Comparison of ENCODE assay signal across 10 cellular contexts in the genomic region with DNA sequence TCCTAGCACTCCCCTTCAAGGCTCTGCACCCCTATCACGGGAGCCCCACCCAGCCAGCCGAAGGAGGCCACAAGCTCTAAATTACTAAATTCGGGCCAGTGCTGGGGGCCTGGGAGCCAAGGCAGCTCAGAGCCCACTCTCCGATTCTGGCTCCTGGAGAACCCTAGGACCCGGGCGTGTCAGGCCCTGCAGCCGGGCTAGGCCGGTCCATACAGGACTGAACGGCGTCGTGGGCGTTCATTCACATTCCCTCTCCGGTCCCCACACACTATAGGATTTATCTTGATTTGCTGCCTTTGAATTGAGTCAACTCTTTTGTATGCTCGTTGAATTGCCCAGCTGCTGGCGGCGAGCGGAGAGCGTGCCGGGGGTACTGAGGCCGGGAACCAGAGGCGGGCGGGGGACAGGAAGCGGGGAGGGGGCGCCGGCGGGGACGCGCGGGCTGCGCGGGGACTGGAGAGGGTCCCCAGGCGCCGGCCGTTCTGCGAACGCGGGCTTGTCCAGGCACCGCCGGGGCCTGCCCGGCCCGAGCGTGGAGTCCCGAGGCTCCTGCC. TPM values are rescaled to one million over a fixed set of nuclear protein-coding genes. Genes with fewer than 3 reads are reported as not detected.
DNase-seq lines count a peak whose midpoint lies in the region; FAIRE-seq and TF ChIP-seq lines count a peak whose summit lies in the region.
"Had no signal": no experiment of that assay in that cellular context is flagged by ENCODE, and none has a peak within 500 bp of the region (broad histone marks: within the 10 kb centered on the region; RNA-seq: fewer than 3 reads in every experiment).

No MANE protein-coding gene starts in this region.

- intact Hi-C loops in left ventricle myocardium inferior (cut with micrococcal nuclease): no loop called here
- intact Hi-C loops in activated CD4-positive, alpha-beta memory T cell treated with anti-CD3 and anti-CD28 coated beads for 36 hours (cut with micrococcal nuclease): loop anchor here (10.0 kb wide), 1 partner anchor 686 kb away; a partner anchor contains a TSS

- no peak overlapping the region for H3K27ac Mint-ChIP-seq in activated CD4-positive, alpha-beta memory T cell treated with anti-CD3 and anti-CD28 coated beads for 36 hours

- no peaks in the 10 kb centered on the region for H3K36me3 Mint-ChIP-seq in activated CD4-positive, alpha-beta memory T cell treated with anti-CD3 and anti-CD28 coated beads for 36 hours

- peaks cover 25% of the 10 kb centered on the region for H3K27me3 Mint-ChIP-seq in activated CD4-positive, alpha-beta memory T cell treated with anti-CD3 and anti-CD28 coated beads for 36 hours

- peak; percentile 13 for DNase-seq in NCI-H2107 treated with DMSO at 0.1 percent for 48 hours (lab: John Stamatoyannopoulos, UW; ENCODE audit: unreplicated experiment)
- DNase-seq in NCI-H2107 (lab: John Stamatoyannopoulos, UW): no peak
- peak; percentile 11 for DNase-seq in OCI-M1 (lab: John Stamatoyannopoulos, UW)
- no peak for DNase-seq in left ventricle myocardium inferior
- peak; percentile 69 for DNase-seq in retina
- DNase-seq in activated CD4-positive, alpha-beta memory T cell treated with anti-CD3 and anti-CD28 coated beads for 36 hours: no peak
- DNase-seq in GM12892 (ENCODE audit: insufficient read length): no peak
- no peak for DNase-seq in activated CD4-positive, alpha-beta T cell treated with anti-CD3 and anti-CD28 coated beads for 1 hour
- DNase-seq: foreskin melanocyte had no signal

- no peak overlapping the region for H3K4me3 Mint-ChIP-seq in activated CD4-positive, alpha-beta memory T cell treated with anti-CD3 and anti-CD28 coated beads for 36 hours

- peaks cover 71% of the 10 kb centered on the region for H3K4me1 ChIP-seq in left ventricle myocardium inferior

- no peaks in the 10 kb centered on the region for H3K9me3 Mint-ChIP-seq in activated CD4-positive, alpha-beta memory T cell treated with anti-CD3 and anti-CD28 coated beads for 36 hours

- no peak for TF ChIP-seq POLR2A in GM12892 (IDR thresholded peaks at IDR 0.05; ENCODE audit: low read depth, low read length)

- peaks cover 5% of the 10 kb centered on the region for H3K4me1 Mint-ChIP-seq in activated CD4-positive, alpha-beta memory T cell treated with anti-CD3 and anti-CD28 coated beads for 36 hours (ENCODE audit: low read depth)

- no peaks in the 10 kb centered on the region for H3K36me3 ChIP-seq in left ventricle myocardium inferior
- H3K36me3 ChIP-seq: uterus had no signal

- POLR2A ChIA-PET in activated CD4-positive, alpha-beta memory T cell treated with anti-CD3 and anti-CD28 coated beads for 36 hours (lab: Charles Lee): no interaction called here

- no peak for TF ChIP-seq CTCF in left ventricle myocardium inferior (IDR thresholded peaks at IDR 0.05; ENCODE audit: borderline replicate concordance)

- H3K27me3 ChIP-seq in left ventricle myocardium inferior (ENCODE audit: low read depth): peaks cover 92% of the 10 kb centered on the region

- H3K27ac ChIP-seq in left ventricle myocardium inferior (replicated peaks): peak overlapping the region; percentile 87

- no peaks in the 10 kb centered on the region for H3K9me3 ChIP-seq in left ventricle myocardium inferior (replicated peaks)
- H3K9me3 ChIP-seq: uterus had no signal

- H3K4me3 ChIP-seq in left ventricle myocardium inferior: peak overlapping the region; percentile 82

- CTCF ChIA-PET in activated CD4-positive, alpha-beta memory T cell treated with anti-CD3 and anti-CD28 coated beads for 36 hours (lab: Charles Lee): no interaction called here

- no peak for FAIRE-seq in GM12892 (lab: Jason Lieb, UNC)

RNA-seq across cellular contexts. Expression of a gene that starts 1.1 kb away (rescaled TPM):
- 10.5 TPM for total RNA-seq in left ventricle myocardium inferior
- total RNA-seq in activated CD4-positive, alpha-beta memory T cell treated with anti-CD3 and anti-CD28 coated beads for 36 hours: under 1 TPM; 0.10 to 0.12 TPM
- polyA plus RNA-seq in GM12892 (2012; ENCODE audit: missing spikeins): 0.17 TPM

Comparison
In these comparisons a context has a peak if more than half of its experiments do, and no peak if none do; other contexts are left out.
1. DNase-seq: peak in NCI-H2107 treated with DMSO at 0.1 percent for 48 hours (single experiment), OCI-M1 (single experiment) and retina (single experiment); none in NCI-H2107 (single experiment), left ventricle myocardium inferior (single experiment), activated CD4-positive, alpha-beta memory T cell treated with anti-CD3 and anti-CD28 coated beads for 36 hours (single experiment), GM12892 (single experiment) and activated CD4-positive, alpha-beta T cell treated with anti-CD3 and anti-CD28 coated beads for 1 hour (single experiment).
2. RNA of a gene that starts 1.1 kb away (total RNA-seq): 10.5 TPM in left ventricle myocardium inferior (single experiment); 0.10 to 0.12 TPM in activated CD4-positive, alpha-beta memory T cell treated with anti-CD3 and anti-CD28 coated beads for 36 hours; every median in the first group is over 10 times any median in the second.